9 cellular contexts compared by ENCODE assay signal in genomic region chr20:57682184-57683038, GRCh38. TPM values are rescaled to one million over a fixed set of nuclear protein-coding genes. Genes with fewer than 3 reads are reported as not detected.
DNase-seq lines count a peak whose midpoint lies in the region; ATAC-seq and TF ChIP-seq lines count a peak whose summit lies in the region.
"Had no signal": no experiment of that assay in that cellular context is flagged by ENCODE, and none has a peak within 500 bp of the region (broad histone marks: within the 10 kb centered on the region; RNA-seq: fewer than 3 reads in every experiment).

No MANE protein-coding gene starts in this region.

- DNase-seq in GM13977 (ENCODE audit: low spot score) = peak; percentile 63
- peak; percentile 92 for DNase-seq in Karpas-422
- DNase-seq in mesothelial cell of epicardium (ENCODE audit: low spot score in 2 of 2, unreplicated experiment in 2 of 2) = no peak
- no peak for DNase-seq in midbrain (lab: John Stamatoyannopoulos, UW)
- no peak for DNase-seq in DMS53 (lab: John Stamatoyannopoulos, UW)
- DNase-seq in kidney tubule cell (ENCODE audit: low spot score) = no peak
- no peak for DNase-seq in tibial nerve (ENCODE audit: low spot score in 2 of 2)
- DNase-seq: DND-41 had no signal

- peak; percentile 32 for ATAC-seq in GM21515 (IDR thresholded peaks at IDR 0.05; ENCODE audit: unreplicated experiment)

- no peaks in the 10 kb centered on the region for H3K36me3 ChIP-seq in Karpas-422 (ENCODE audit: insufficient read depth, low read length)
- H3K36me3 ChIP-seq in tibial nerve = no peaks in the 10 kb centered on the region

- H3K27me3 ChIP-seq in Karpas-422 (ENCODE audit: low read length) = no peaks in the 10 kb centered on the region
- H3K27me3 ChIP-seq in tibial nerve = no peaks in the 10 kb centered on the region

- TF ChIP-seq CTCF in GM13977 (IDR thresholded peaks at IDR 0.05; ENCODE audit: extremely low read depth, insufficient read depth, missing control alignments) (no peak), mesothelial cell of epicardium (IDR thresholded peaks at IDR 0.05; ENCODE audit: unreplicated experiment) (no peak), tibial nerve (IDR thresholded peaks at IDR 0.05) (no peak)

- peak overlapping the region; percentile 71 for H3K9ac ChIP-seq in Karpas-422 (ENCODE audit: low read length)

- H3K27ac ChIP-seq in Karpas-422 (ENCODE audit: low read length) (peak overlapping the region; percentile 97), tibial nerve (no peak overlapping the region)

- no peak for TF ChIP-seq POLR2A in tibial nerve (IDR thresholded peaks at IDR 0.05)

- H3K9me3 Mint-ChIP-seq in mesothelial cell of epicardium = no peaks in the 10 kb centered on the region

- H3K79me2 ChIP-seq in Karpas-422 (ENCODE audit: low read length) = no peaks in the 10 kb centered on the region

- TF ChIP-seq EP300 in tibial nerve (IDR thresholded peaks at IDR 0.05) = no peak

- in situ Hi-C loops in GM13977 (cut with MboI; ENCODE audit: low pct_unique_long_range_greater_than_20kb, low sequenced_read_pairs, unreplicated experiment) = no loop called here

- peaks cover 73% of the 10 kb centered on the region for H3K4me1 Mint-ChIP-seq in mesothelial cell of epicardium

- H4K20me1 ChIP-seq in Karpas-422 (ENCODE audit: insufficient read depth, low read depth, low read length) = peaks cover 12% of the 10 kb centered on the region; the same call in 1 of the 2 replicates

- peak overlapping the region; percentile 61 for H3K4me3 ChIP-seq in Karpas-422 (ENCODE audit: low read length)
- H3K4me3 ChIP-seq in tibial nerve = no peak overlapping the region

- H3K4me1 ChIP-seq in Karpas-422 (ENCODE audit: low read length) = peaks cover 86% of the 10 kb centered on the region
- H3K4me1 ChIP-seq in tibial nerve = peaks cover 0 to 74% (median 30%) of the 10 kb centered on the region in 4 donors

- H3K9me3 ChIP-seq in Karpas-422 (ENCODE audit: low read length) = no peaks in the 10 kb centered on the region
- no peaks in the 10 kb centered on the region for H3K9me3 ChIP-seq in tibial nerve

- WGBS in tibial nerve, 2 donors = 66 to 82% methylated on average over 24 of the region's 24 CpGs

- no peaks in the 10 kb centered on the region for H3K27me3 Mint-ChIP-seq in mesothelial cell of epicardium (ENCODE audit: low read depth)

- H3K9me2 ChIP-seq in Karpas-422 (replicated peaks; ENCODE audit: insufficient read depth, low read length) = no peaks in the 10 kb centered on the region

- H3K36me3 Mint-ChIP-seq in mesothelial cell of epicardium = peaks cover 14% of the 10 kb centered on the region

- H3K27ac Mint-ChIP-seq in mesothelial cell of epicardium = peak overlapping the region; percentile 84

- H2AFZ ChIP-seq in Karpas-422 (ENCODE audit: low read length) = no peak overlapping the region

- peak overlapping the region; percentile 86 for H3K4me2 ChIP-seq in Karpas-422 (ENCODE audit: low read depth, low read length, poor library complexity, severe bottlenecking)

- no peak overlapping the region for H3K4me3 Mint-ChIP-seq in mesothelial cell of epicardium

RNA-seq across cellular contexts. Expression of gene PMEPA1, which starts 27.4 kb away (rescaled TPM):
- total RNA-seq in Karpas-422 (2014; rRNA removed; shearing (Covaris generic); ENCODE audit: low replicate concordance) = 1.6 and 1.9 TPM in 2 replicates
- 39.7 to 40.7 TPM (median 39.9 TPM) in 3 replicates for total RNA-seq in mesothelial cell of epicardium
- 10 to 100 TPM; 10.2 to 33.6 (median 18.3) TPM for total RNA-seq in tibial nerve

Comparison
In these comparisons a context has a peak if more than half of its experiments do, and no peak if none do; other contexts are left out.
1. DNase-seq: peak in GM13977 (single experiment) and Karpas-422 (single experiment); none in mesothelial cell of epicardium (0 of 2), midbrain (single experiment), DMS53 (single experiment), kidney tubule cell (single experiment) and tibial nerve (0 of 2).